1 cellular context compared by ENCODE assay signal in the genomic region with DNA sequence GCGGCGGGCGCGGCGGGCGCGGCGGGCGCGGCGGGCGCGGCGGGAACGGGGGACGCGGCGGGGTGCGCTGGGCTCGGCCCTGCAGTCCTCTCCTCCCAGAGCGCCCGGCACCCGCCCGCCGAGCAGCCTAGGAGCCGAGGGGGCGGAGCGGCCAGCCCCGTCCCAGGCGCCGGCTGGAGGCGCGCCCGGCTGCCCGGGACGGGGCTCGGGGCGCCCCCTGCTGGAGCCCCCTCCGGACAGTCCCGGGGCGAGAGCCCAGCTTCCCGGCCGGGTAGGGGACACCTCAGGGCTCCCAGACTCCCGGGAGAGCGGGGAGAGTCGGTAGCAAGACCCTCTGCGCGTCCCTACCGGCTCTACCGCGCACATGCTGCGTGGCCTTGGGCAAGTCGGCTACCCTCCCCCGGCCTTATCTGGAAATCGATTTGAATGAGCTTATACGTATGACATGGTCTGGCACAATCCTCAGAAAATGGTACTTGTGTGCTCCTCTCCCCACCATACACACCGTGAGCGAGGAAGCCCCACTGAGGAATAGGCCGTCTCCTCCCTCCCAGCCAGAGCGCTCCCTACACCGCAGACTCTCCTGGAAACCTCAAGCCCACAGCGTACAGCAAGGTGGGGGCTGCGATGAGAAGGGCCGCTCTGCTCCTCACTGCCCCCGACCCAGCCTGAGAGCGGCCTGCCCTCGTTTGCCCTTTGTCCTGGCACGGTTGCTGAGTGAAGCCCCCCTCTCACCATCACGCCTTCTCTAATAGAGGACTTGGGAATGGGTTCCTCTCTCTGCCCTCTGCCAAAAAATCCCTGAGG.
TF ChIP-seq lines count a peak whose summit lies in the region.

TSS of gene DAPK2 (minus strand) at position 139 of the 807 bp plus-strand sequence. CDS start 6,224 bp downstream, outside the sequence.

TF ChIP-seq in GM23338, 12 proteins besides CTCF, POLR2A, EP300 and RAD21 (continued from another document):
- TF ChIP-seq, protein P1, sequence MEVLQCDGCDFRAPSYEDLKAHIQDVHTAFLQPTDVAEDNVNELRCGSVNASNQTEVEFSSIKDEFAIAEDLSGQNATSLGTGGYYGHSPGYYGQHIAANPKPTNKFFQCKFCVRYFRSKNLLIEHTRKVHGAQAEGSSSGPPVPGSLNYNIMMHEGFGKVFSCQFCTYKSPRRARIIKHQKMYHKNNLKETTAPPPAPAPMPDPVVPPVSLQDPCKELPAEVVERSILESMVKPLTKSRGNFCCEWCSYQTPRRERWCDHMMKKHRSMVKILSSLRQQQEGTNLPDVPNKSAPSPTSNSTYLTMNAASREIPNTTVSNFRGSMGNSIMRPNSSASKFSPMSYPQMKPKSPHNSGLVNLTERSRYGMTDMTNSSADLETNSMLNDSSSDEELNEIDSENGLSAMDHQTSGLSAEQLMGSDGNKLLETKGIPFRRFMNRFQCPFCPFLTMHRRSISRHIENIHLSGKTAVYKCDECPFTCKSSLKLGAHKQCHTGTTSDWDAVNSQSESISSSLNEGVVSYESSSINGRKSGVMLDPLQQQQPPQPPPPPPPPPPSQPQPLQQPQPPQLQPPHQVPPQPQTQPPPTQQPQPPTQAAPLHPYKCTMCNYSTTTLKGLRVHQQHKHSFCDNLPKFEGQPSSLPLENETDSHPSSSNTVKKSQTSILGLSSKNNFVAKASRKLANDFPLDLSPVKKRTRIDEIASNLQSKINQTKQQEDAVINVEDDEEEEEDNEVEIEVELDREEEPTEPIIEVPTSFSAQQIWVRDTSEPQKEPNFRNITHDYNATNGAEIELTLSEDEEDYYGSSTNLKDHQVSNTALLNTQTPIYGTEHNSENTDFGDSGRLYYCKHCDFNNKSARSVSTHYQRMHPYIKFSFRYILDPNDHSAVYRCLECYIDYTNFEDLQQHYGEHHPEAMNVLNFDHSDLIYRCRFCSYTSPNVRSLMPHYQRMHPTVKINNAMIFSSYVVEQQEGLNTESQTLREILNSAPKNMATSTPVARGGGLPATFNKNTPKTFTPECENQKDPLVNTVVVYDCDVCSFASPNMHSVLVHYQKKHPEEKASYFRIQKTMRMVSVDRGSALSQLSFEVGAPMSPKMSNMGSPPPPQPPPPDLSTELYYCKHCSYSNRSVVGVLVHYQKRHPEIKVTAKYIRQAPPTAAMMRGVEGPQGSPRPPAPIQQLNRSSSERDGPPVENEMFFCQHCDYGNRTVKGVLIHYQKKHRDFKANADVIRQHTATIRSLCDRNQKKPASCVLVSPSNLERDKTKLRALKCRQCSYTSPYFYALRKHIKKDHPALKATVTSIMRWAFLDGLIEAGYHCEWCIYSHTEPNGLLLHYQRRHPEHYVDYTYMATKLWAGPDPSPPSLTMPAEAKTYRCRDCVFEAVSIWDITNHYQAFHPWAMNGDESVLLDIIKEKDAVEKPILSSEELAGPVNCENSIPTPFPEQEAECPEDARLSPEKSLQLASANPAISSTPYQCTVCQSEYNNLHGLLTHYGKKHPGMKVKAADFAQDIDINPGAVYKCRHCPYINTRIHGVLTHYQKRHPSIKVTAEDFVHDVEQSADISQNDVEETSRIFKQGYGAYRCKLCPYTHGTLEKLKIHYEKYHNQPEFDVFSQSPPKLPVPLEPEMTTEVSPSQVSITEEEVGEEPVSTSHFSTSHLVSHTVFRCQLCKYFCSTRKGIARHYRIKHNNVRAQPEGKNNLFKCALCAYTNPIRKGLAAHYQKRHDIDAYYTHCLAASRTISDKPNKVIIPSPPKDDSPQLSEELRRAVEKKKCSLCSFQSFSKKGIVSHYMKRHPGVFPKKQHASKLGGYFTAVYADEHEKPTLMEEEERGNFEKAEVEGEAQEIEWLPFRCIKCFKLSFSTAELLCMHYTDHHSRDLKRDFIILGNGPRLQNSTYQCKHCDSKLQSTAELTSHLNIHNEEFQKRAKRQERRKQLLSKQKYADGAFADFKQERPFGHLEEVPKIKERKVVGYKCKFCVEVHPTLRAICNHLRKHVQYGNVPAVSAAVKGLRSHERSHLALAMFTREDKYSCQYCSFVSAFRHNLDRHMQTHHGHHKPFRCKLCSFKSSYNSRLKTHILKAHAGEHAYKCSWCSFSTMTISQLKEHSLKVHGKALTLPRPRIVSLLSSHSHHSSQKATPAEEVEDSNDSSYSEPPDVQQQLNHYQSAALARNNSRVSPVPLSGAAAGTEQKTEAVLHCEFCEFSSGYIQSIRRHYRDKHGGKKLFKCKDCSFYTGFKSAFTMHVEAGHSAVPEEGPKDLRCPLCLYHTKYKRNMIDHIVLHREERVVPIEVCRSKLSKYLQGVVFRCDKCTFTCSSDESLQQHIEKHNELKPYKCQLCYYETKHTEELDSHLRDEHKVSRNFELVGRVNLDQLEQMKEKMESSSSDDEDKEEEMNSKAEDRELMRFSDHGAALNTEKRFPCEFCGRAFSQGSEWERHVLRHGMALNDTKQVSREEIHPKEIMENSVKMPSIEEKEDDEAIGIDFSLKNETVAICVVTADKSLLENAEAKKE (CRISPR knock-in tag; IDR thresholded peaks at IDR 0.05), result no peak
- TF ChIP-seq CREB1 (CRISPR knock-in tag; IDR thresholded peaks at IDR 0.05; ENCODE audit: low read depth), result 0 out of 2 replicates have a peak, but pooled peaks have one; percentile 4
- TF ChIP-seq ETS1 (IDR thresholded peaks at IDR 0.05), result no peak
